In the genomic region with DNA sequence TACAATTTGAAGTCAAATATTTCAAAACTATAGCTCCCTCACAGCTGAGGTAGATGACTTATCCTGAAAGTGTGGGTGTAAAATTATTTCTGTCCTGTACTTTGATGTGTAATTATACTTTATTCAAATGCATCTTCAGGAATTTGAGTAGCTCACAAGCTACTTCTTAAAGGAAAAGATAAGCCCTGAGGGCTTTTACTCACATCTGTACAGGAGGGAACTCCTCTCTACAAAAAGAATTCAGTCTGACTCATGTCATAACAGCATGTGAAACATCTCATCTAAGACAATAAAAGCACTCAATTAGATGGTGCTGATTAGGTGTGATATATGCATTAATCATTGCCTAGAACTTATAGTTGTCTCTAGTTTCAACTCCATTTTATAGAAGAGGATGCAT, we compare ENCODE assay signal across 26 cellular contexts.
"Had no signal": no experiment of that assay in that cellular context is flagged by ENCODE, and none has a peak within 500 bp of the region (broad histone marks: within the 10 kb centered on the region; RNA-seq: fewer than 3 reads in every experiment).

No MANE protein-coding gene starts in this region.

- ATAC-seq: activated CD4-positive, alpha-beta T cell treated with anti-CD3 and anti-CD28 coated beads for 36 hours; activated T-cell treated with anti-CD3 and anti-CD28 coated beads, Interleukin-2, amount 50 U/mL, for 4 hours; left lobe of liver; natural killer cell; stimulated activated memory B cell treated with anti-CD40 and anti-IgM and Interleukin-4, amounts not matched to agents 10 μg/mL and 1 μg/mL and 100 μg/mL, for 72 hours had no signal

- H3K9me3 ChIP-seq: adrenal gland, sigmoid colon, testis, uterus had no signal

- H3K36me3 ChIP-seq: adrenal gland, sigmoid colon, uterus had no signal

- H3K36me3 Mint-ChIP-seq: activated naive CD8-positive, alpha-beta T cell; mesothelial cell of epicardium; natural killer cell; stimulated activated memory B cell treated with anti-CD40 and anti-IgM and Interleukin-4, amounts not matched to agents 10 μg/mL and 1 μg/mL and 100 μg/mL, for 72 hours had no signal

- H3K4me1 ChIP-seq: adrenal gland, sigmoid colon, testis, uterus had no signal

- H3K27ac ChIP-seq: adrenal gland, coronary artery, sigmoid colon, testis, uterus had no signal

- H3K4me1 Mint-ChIP-seq: activated B cell treated with CpG ODN at 0.5 μM for 24 hours; activated CD4-positive, alpha-beta T cell treated with anti-CD3 and anti-CD28 coated beads for 36 hours; mesothelial cell of epicardium; natural killer cell; stimulated activated memory B cell treated with anti-CD40 and anti-IgM and Interleukin-4, amounts not matched to agents 10 μg/mL and 1 μg/mL and 100 μg/mL, for 72 hours had no signal

- H3K27me3 Mint-ChIP-seq: activated B cell treated with CpG ODN at 0.5 μM for 24 hours; activated CD4-positive, alpha-beta T cell treated with anti-CD3 and anti-CD28 coated beads for 36 hours; activated naive CD8-positive, alpha-beta T cell; progenitor cell of endocrine pancreas; stimulated activated memory B cell treated with anti-CD40 and anti-IgM and Interleukin-4, amounts not matched to agents 10 μg/mL and 1 μg/mL and 100 μg/mL, for 72 hours had no signal

- DNase-seq: activated B cell treated with CpG ODN at 0.5 μM for 24 hours; activated CD4-positive, alpha-beta T cell treated with anti-CD3 and anti-CD28 coated beads for 36 hours; activated CD4-positive, alpha-beta T cell treated with anti-CD3 and anti-CD28 coated beads, Interleukin-2, amount 50 U/mL, for 4 hours; activated CD8-positive, alpha-beta memory T cell treated with anti-CD3 and anti-CD28 coated beads, Interleukin-2, amount 50 U/mL, for 48 hours; activated naive CD4-positive, alpha-beta T cell; activated T-cell treated with anti-CD3 and anti-CD28 coated beads, Interleukin-2, amount 50 U/mL, for 4 hours; adrenal gland; cerebellar nuclear complex; foreskin fibroblast; kidney; natural killer cell; retina; sigmoid colon; stimulated activated CD4-positive, alpha-beta T cell treated with anti-CD3 and anti-CD28 coated beads, Interleukin-15, amount 100 ng/mL, for 24 hours; testis; trophoblast cell; uterus had no signal

- H3K4me3 ChIP-seq: adrenal gland, coronary artery, lung, sigmoid colon, smooth muscle cell, testis, uterus had no signal

- H3K27me3 ChIP-seq: adrenal gland, sigmoid colon, testis, uterus had no signal

- H3K27ac Mint-ChIP-seq: activated B cell treated with CpG ODN at 0.5 μM for 24 hours; activated CD4-positive, alpha-beta T cell treated with anti-CD3 and anti-CD28 coated beads for 36 hours; activated naive CD8-positive, alpha-beta T cell; activated T-helper 2 cell treated with anti-CD3 and anti-CD28 coated beads, Interferon-gamma antibody, Interleukin-2, Interleukin-4, amounts not matched to agents 10 μg/mL and 5 μg/mL and 100 μg/mL, durations not matched to agents 14 hours and 24 hours and 36 hours; mesothelial cell of epicardium; natural killer cell; progenitor cell of endocrine pancreas; stimulated activated memory B cell treated with anti-CD40 and anti-IgM and Interleukin-4, amounts not matched to agents 10 μg/mL and 1 μg/mL and 100 μg/mL, for 72 hours had no signal

- H3K4me2 ChIP-seq: smooth muscle cell had no signal

- H3K4me3 Mint-ChIP-seq: activated B cell treated with CpG ODN at 0.5 μM for 24 hours; activated CD4-positive, alpha-beta T cell treated with anti-CD3 and anti-CD28 coated beads for 36 hours; activated naive CD8-positive, alpha-beta T cell; activated T-cell treated with anti-CD3 and anti-CD28 coated beads, Interleukin-2, amount 50 U/mL, for 4 hours; mesothelial cell of epicardium; natural killer cell; stimulated activated memory B cell treated with anti-CD40 and anti-IgM and Interleukin-4, amounts not matched to agents 10 μg/mL and 1 μg/mL and 100 μg/mL, for 72 hours had no signal
